In the genomic region with DNA sequence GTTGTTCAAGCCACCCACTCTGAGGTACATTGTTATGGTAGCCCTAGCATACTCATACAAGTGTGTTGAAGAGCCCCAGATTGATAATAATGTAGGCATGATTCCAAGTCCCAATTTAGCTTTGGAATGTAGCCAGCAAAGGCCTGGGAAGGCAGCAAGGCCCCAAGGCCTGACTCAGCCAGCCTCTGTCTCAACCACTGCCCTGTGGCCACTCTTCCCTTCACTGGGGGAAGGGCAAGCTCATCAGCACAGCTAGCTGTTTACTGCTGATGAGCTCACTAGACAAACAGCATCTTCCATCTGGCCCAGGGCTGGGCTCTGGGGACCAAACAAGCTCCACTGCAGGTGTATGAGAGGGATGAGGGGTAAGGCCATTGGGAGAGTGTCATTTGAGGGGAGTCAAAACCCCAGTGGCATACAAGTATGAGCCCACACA, we compare ENCODE assay signal across 10 cellular contexts. TPM values are rescaled to one million over a fixed set of nuclear protein-coding genes. Genes with fewer than 3 reads are reported as not detected.
DNase-seq lines count a peak whose midpoint lies in the region; ATAC-seq, FAIRE-seq and TF ChIP-seq lines count a peak whose summit lies in the region.
"Had no signal": no experiment of that assay in that cellular context is flagged by ENCODE, and none has a peak within 500 bp of the region (broad histone marks: within the 10 kb centered on the region; RNA-seq: fewer than 3 reads in every experiment).

No MANE protein-coding gene starts in this region.

- CTCF ChIA-PET in activated naive CD4-positive, alpha-beta T cell treated with anti-CD3 and anti-CD28 coated beads for 36 hours (lab: Charles Lee): interaction anchor here (1.2 to 1.6 kb wide), 3 partner anchors 15 to 60 kb away, joined by 3 to 13 read pairs (median 3); no protein-coding TSS in a partner anchor

- intact Hi-C loops in activated naive CD4-positive, alpha-beta T cell treated with anti-CD3 and anti-CD28 coated beads for 36 hours (cut with micrococcal nuclease): no loop called here

- no peak overlapping the region for H3K27ac Mint-ChIP-seq in activated naive CD4-positive, alpha-beta T cell treated with anti-CD3 and anti-CD28 coated beads for 36 hours

- H3K9me3 Mint-ChIP-seq in activated naive CD4-positive, alpha-beta T cell treated with anti-CD3 and anti-CD28 coated beads for 36 hours: no peaks in the 10 kb centered on the region

- H3K36me3 Mint-ChIP-seq in activated naive CD4-positive, alpha-beta T cell treated with anti-CD3 and anti-CD28 coated beads for 36 hours (ENCODE audit: low read depth): no peaks in the 10 kb centered on the region

- H3K4me1 Mint-ChIP-seq in activated naive CD4-positive, alpha-beta T cell treated with anti-CD3 and anti-CD28 coated beads for 36 hours (ENCODE audit: low read depth): peaks cover 17% of the 10 kb centered on the region

- TF ChIP-seq POLR2A in H54 (IDR thresholded peaks at IDR 0.05; ENCODE audit: low read depth, low read length) (no peak), erythroblast (IDR thresholded peaks at IDR 0.05; ENCODE audit: low read length) (no peak)

- ATAC-seq in HG03565 (IDR thresholded peaks at IDR 0.05; ENCODE audit: unreplicated experiment): no peak
- ATAC-seq: Panc1 had no signal

- peaks cover 5% of the 10 kb centered on the region for H3K27me3 Mint-ChIP-seq in activated naive CD4-positive, alpha-beta T cell treated with anti-CD3 and anti-CD28 coated beads for 36 hours (ENCODE audit: low read depth)

- H3K4me3 Mint-ChIP-seq in activated naive CD4-positive, alpha-beta T cell treated with anti-CD3 and anti-CD28 coated beads for 36 hours: no peak overlapping the region

- DNase-seq in H54 (ENCODE audit: insufficient read length, low spot score): peak; percentile 84
- peak; percentile 25 for DNase-seq in NCI-H774 (lab: John Stamatoyannopoulos, UW)
- peak; percentile 83 to 87 for DNase-seq in erythroblast (lab: John Stamatoyannopoulos, UW)
- peak; percentile 93 for DNase-seq in renal cortical epithelial cell (ENCODE audit: low read depth)
- no peak for DNase-seq in activated naive CD4-positive, alpha-beta T cell treated with anti-CD3 and anti-CD28 coated beads for 36 hours
- DNase-seq in AML-193 (lab: John Stamatoyannopoulos, UW): no peak
- DNase-seq in occipital lobe (lab: John Stamatoyannopoulos, UW): no peak
- DNase-seq: effector CD4-positive, alpha-beta T cell had no signal

- peak; percentile 77 for FAIRE-seq in H54 (lab: Jason Lieb, UNC)

RNA-seq across cellular contexts. Expression of gene IRF6, which starts 2.1 kb away (rescaled TPM):
- 30.3 and 114 TPM in 2 replicates for total RNA-seq in renal cortical epithelial cell
- under 1 TPM; 0.48 to 0.64 TPM for total RNA-seq in activated naive CD4-positive, alpha-beta T cell treated with anti-CD3 and anti-CD28 coated beads for 36 hours
- 0.31 TPM for total RNA-seq in occipital lobe

RNA-seq across cellular contexts. Expression of gene UTP25, which starts 19.7 kb away (rescaled TPM):
- total RNA-seq in renal cortical epithelial cell (6.8 and 13.6 TPM in 2 replicates), occipital lobe (15.0 TPM)
- total RNA-seq in activated naive CD4-positive, alpha-beta T cell treated with anti-CD3 and anti-CD28 coated beads for 36 hours: 1 to 10 TPM; 4.1 to 4.6 TPM

RNA-seq across cellular contexts. Expression of gene C1orf74, which starts 23.7 kb away (rescaled TPM):
- total RNA-seq in renal cortical epithelial cell (2.9 and 16.5 TPM in 2 replicates), occipital lobe (2.8 TPM)
- 1 to 10 TPM; 3.5 to 4.6 TPM for total RNA-seq in activated naive CD4-positive, alpha-beta T cell treated with anti-CD3 and anti-CD28 coated beads for 36 hours

RNA-seq across cellular contexts. Expression of gene TRAF3IP3, which starts 52.2 kb away (rescaled TPM):
- not detected in 2 replicates for total RNA-seq in renal cortical epithelial cell
- 100 to 1,000 TPM; 107 to 113 TPM for total RNA-seq in activated naive CD4-positive, alpha-beta T cell treated with anti-CD3 and anti-CD28 coated beads for 36 hours
- total RNA-seq in occipital lobe: 0.47 TPM

Comparison
In these comparisons a context has a peak if more than half of its experiments do, and no peak if none do; other contexts are left out.
1. DNase-seq: peak in H54 (single experiment), NCI-H774 (single experiment), erythroblast (2 of 2) and renal cortical epithelial cell (single experiment); none in activated naive CD4-positive, alpha-beta T cell treated with anti-CD3 and anti-CD28 coated beads for 36 hours (single experiment), AML-193 (0 of 2) and occipital lobe (single experiment).
2. RNA of gene IRF6, which starts 2.1 kb away (total RNA-seq): 30.3 to 114 TPM in renal cortical epithelial cell; 0.48 to 0.64 TPM in activated naive CD4-positive, alpha-beta T cell treated with anti-CD3 and anti-CD28 coated beads for 36 hours and 0.31 TPM in occipital lobe (single experiment); every median in the first group is over 10 times any median in the second.